Comparison of ENCODE assay signal across 9 cellular contexts in genomic region chr20:50385733-50386640, GRCh38.
DNase-seq lines count a peak whose midpoint lies in the region; ATAC-seq lines count a peak whose summit lies in the region.
"Had no signal": no experiment of that assay in that cellular context is flagged by ENCODE, and none has a peak within 500 bp of the region (broad histone marks: within the 10 kb centered on the region; RNA-seq: fewer than 3 reads in every experiment).

No MANE protein-coding gene starts in this region.

- peaks cover 56 to 59% of the 10 kb centered on the region in 2 donors for H3K4me1 Mint-ChIP-seq in effector memory CD8-positive, alpha-beta T cell (ENCODE audit: low read depth in 2 of 2)

- no peaks in the 10 kb centered on the region for H4K20me1 ChIP-seq in Karpas-422 (ENCODE audit: insufficient read depth, low read depth, low read length)

- H3K27ac Mint-ChIP-seq in effector memory CD8-positive, alpha-beta T cell: peak overlapping the region; percentile 84 to 94

- peak; percentile 92 for ATAC-seq in effector memory CD8-positive, alpha-beta T cell (replicated peaks)
- no peak for ATAC-seq in HG02870 (IDR thresholded peaks at IDR 0.05; ENCODE audit: unreplicated experiment)
- no peak for ATAC-seq in GM19467 (IDR thresholded peaks at IDR 0.05; ENCODE audit: unreplicated experiment)

- no peaks in the 10 kb centered on the region for H3K36me3 ChIP-seq in Karpas-422 (ENCODE audit: insufficient read depth, low read length)

- H3K27me3 Mint-ChIP-seq in effector memory CD8-positive, alpha-beta T cell: no peaks in the 10 kb centered on the region

- H3K4me3 Mint-ChIP-seq in effector memory CD8-positive, alpha-beta T cell: peak overlapping the region; percentile 54 to 68

- H3K9me3 Mint-ChIP-seq in effector memory CD8-positive, alpha-beta T cell: no peaks in the 10 kb centered on the region

- DNase-seq in MV-4-11 (lab: John Stamatoyannopoulos, UW) (peak; percentile 14), ureter (ENCODE audit: low spot score) (no peak), Karpas-422 (no peak)
- DNase-seq in activated CD8-positive, alpha-beta memory T cell treated with anti-CD3 and anti-CD28 coated beads for 48 hours (ENCODE audit: low read depth in 2 of 3, low spot score in 2 of 3): peak; percentile 14 to 44 (median 30)
- peak; percentile 80 to 83 (median 82) for DNase-seq in effector memory CD8-positive, alpha-beta T cell
- peak; percentile 52 for DNase-seq in stimulated activated CD8-positive, alpha-beta memory T cell treated with anti-CD3 and anti-CD28 coated beads, Interleukin-7, amount 100 ng/mL, for 4 hours (ENCODE audit: low read depth in 2 of 2)

- no peaks in the 10 kb centered on the region for H3K79me2 ChIP-seq in Karpas-422 (ENCODE audit: low read length)
- H3K79me2 ChIP-seq: parathyroid adenoma had no signal

- H3K4me3 ChIP-seq in Karpas-422 (ENCODE audit: low read length): no peak overlapping the region

- H3K27ac ChIP-seq in Karpas-422 (ENCODE audit: low read length): no peak overlapping the region
- H3K27ac ChIP-seq: parathyroid adenoma had no signal

- H2AFZ ChIP-seq in Karpas-422 (ENCODE audit: low read length): no peak overlapping the region
- H2AFZ ChIP-seq: parathyroid adenoma had no signal

- H3K9me2 ChIP-seq in Karpas-422 (replicated peaks; ENCODE audit: insufficient read depth, low read length): no peaks in the 10 kb centered on the region

- H3K4me2 ChIP-seq in Karpas-422 (ENCODE audit: low read depth, low read length, poor library complexity, severe bottlenecking): no peak overlapping the region

- H3K27me3 ChIP-seq in Karpas-422 (ENCODE audit: low read length): no peaks in the 10 kb centered on the region

- no peaks in the 10 kb centered on the region for H3K9me3 ChIP-seq in Karpas-422 (ENCODE audit: low read length)

- H3K4me1 ChIP-seq in Karpas-422 (ENCODE audit: low read length): no peaks in the 10 kb centered on the region

- peaks cover 9% of the 10 kb centered on the region for H3K36me3 Mint-ChIP-seq in effector memory CD8-positive, alpha-beta T cell (ENCODE audit: insufficient read depth)

- no peak overlapping the region for H3K9ac ChIP-seq in Karpas-422 (ENCODE audit: low read length)
- H3K9ac ChIP-seq: parathyroid adenoma had no signal

Comparison
In these comparisons a context has a peak if more than half of its experiments do, and no peak if none do; other contexts are left out.
1. DNase-seq: peak in MV-4-11 (single experiment), activated CD8-positive, alpha-beta memory T cell treated with anti-CD3 and anti-CD28 coated beads for 48 hours (3 of 3), effector memory CD8-positive, alpha-beta T cell (3 of 3) and stimulated activated CD8-positive, alpha-beta memory T cell treated with anti-CD3 and anti-CD28 coated beads, Interleukin-7, amount 100 ng/mL, for 4 hours (2 of 2); none in ureter (single experiment) and Karpas-422 (single experiment).